In the genomic region with DNA sequence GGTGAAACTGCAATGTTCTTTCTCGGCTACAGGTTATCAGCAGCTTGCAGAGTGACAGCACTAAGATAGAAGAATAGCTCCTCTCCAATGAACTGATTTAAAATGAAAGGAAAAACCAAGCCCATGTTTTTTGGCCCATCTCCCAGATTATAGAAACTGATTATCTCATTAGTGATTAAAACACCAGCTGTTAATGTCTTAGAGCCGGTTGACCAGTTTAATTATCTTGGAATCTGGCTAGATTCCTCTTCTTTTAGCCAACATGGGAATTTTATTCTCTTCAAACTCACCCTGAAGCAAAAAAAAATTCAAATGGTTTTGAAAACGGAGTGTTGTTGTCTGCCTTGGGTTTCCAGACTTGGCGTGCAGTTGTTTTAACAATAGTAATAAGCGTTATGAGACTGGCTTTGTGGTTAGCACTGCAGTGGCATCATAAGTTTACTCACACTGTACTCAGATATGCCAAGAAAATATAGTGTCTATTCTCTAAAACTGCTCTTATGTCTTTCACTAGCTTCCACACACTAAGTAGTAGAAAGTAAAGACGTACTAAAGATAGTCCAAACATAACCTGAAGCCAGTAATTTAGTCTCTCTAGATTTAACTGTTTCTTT, we compare ENCODE assay signal across 14 cellular contexts.
DNase-seq lines count a peak whose midpoint lies in the region; ATAC-seq, FAIRE-seq and TF ChIP-seq lines count a peak whose summit lies in the region.
"Had no signal": no experiment of that assay in that cellular context is flagged by ENCODE, and none has a peak within 500 bp of the region (broad histone marks: within the 10 kb centered on the region; RNA-seq: fewer than 3 reads in every experiment).

No MANE protein-coding gene starts in this region.

- RAD21 ChIA-PET in GM12878 (lab: Charles Lee; ENCODE audit: unreplicated experiment) = no interaction called here

- H3K79me2 ChIP-seq in GM12878 (ENCODE audit: control insufficient read depth, insufficient read depth, low read length) = no peaks in the 10 kb centered on the region

- no peak overlapping the region for H3K14ac ChIP-seq in mesenchymal stem cell (ENCODE audit: low read length in 2 of 2)

- H2BK15ac ChIP-seq in mesenchymal stem cell (ENCODE audit: low read depth, poor library complexity, severe bottlenecking) = no peak overlapping the region

- in situ Hi-C loops in GM12878 (cut with MboI) = no loop called here

- H2BK5ac ChIP-seq in mesenchymal stem cell (ENCODE audit: low read depth, low read length, poor library complexity, severe bottlenecking) = no peak overlapping the region

- H3K23ac ChIP-seq in mesenchymal stem cell (ENCODE audit: low read length in 2 of 2) = no peak overlapping the region

- peak; percentile 48 for ATAC-seq in GM12878
- no peak for ATAC-seq in GM18517 (IDR thresholded peaks at IDR 0.05; ENCODE audit: unreplicated experiment)
- no peak for ATAC-seq in GM18498 (IDR thresholded peaks at IDR 0.05; ENCODE audit: unreplicated experiment)
- ATAC-seq: heart right ventricle had no signal

- 31% methylated on average over 6 of the region's 6 CpGs for WGBS in GM12878 (ENCODE audit: insufficient coverage, insufficient replicate concordance, low lambda C conversion rate, missing lambda C conversion rate)
- 75% methylated on average over 5 of the region's 6 CpGs for WGBS in mesenchymal stem cell

- H3K4ac ChIP-seq in mesenchymal stem cell (ENCODE audit: low read depth in 1 of 2, low read length in 2 of 2) = no peak overlapping the region

- H2BK12ac ChIP-seq in mesenchymal stem cell (ENCODE audit: low read length in 2 of 2) = no peak overlapping the region

- H2AK5ac ChIP-seq in mesenchymal stem cell (ENCODE audit: low read length, severe bottlenecking) = no peak overlapping the region

- H3K4me3 ChIP-seq in GM12878 (no peak overlapping the region), mesenchymal stem cell (ENCODE audit: insufficient read depth in 1 of 2, low read depth in 1 of 2, low read length in 2 of 2) (peak overlapping the region in 1 of 2 experiments; percentile 63)
- H3K4me3 ChIP-seq: heart right ventricle, testis had no signal

- H3K4me2 ChIP-seq in GM12878 (ENCODE audit: control insufficient read depth, insufficient read depth) = no peak overlapping the region
- no peak overlapping the region for H3K4me2 ChIP-seq in mesenchymal stem cell (ENCODE audit: low read length, poor library complexity, severe bottlenecking)
- H3K4me2 ChIP-seq: KMS-11 had no signal

- no peak for TF ChIP-seq CTCF in GM12878 (IDR thresholded peaks at IDR 0.05 in 2 of 3, conservative IDR thresholded peaks at IDR 0.05 in 1 of 3; ENCODE audit: control insufficient read depth in 2 of 3, extremely low read depth in 1 of 3, insufficient read depth in 1 of 3, low read depth in 3 of 3, low read length in 3 of 3)

- no peak overlapping the region for H4K91ac ChIP-seq in mesenchymal stem cell (ENCODE audit: low read length)

- no peak for TF ChIP-seq RAD21 in GM12878 (IDR thresholded peaks at IDR 0.05; ENCODE audit: insufficient read depth, low read depth, low read length)

- H2AFZ ChIP-seq in GM12878 (ENCODE audit: control insufficient read depth, low read depth, low read length) (no peak overlapping the region), mesenchymal stem cell (ENCODE audit: low read depth, low read length) (no peak overlapping the region)

- TF ChIP-seq POLR2A in GM12878 (IDR thresholded peaks at IDR 0.05; ENCODE audit: low read depth, low read length) = no peak

- CTCF ChIA-PET in GM12878 (lab: Yijun Ruan, JAX) = no interaction called here

- H3K9me3 ChIP-seq in GM12878 (replicated peaks; ENCODE audit: control insufficient read depth, insufficient read depth, low read length) (no peaks in the 10 kb centered on the region), mesenchymal stem cell (ENCODE audit: control insufficient read depth, low read length) (no peaks in the 10 kb centered on the region)
- H3K9me3 ChIP-seq: heart right ventricle, testis had no signal

- no peak overlapping the region for H3K9ac ChIP-seq in GM12878 (ENCODE audit: control insufficient read depth, insufficient read depth, low read length)
- peak overlapping the region; percentile 43 for H3K9ac ChIP-seq in mesenchymal stem cell (ENCODE audit: low read length)
- H3K9ac ChIP-seq: KMS-11 had no signal

- no peak for TF ChIP-seq EP300 in GM12878 (IDR thresholded peaks at IDR 0.05; ENCODE audit: borderline replicate concordance in 1 of 2, control insufficient read depth in 1 of 2, low read depth in 2 of 2, low read length in 2 of 2)

- no peaks in the 10 kb centered on the region for H3K36me3 ChIP-seq in GM12878 (ENCODE audit: control insufficient read depth in 2 of 2, insufficient read depth in 2 of 2, low read length in 1 of 2)
- H3K36me3 ChIP-seq in mesenchymal stem cell (ENCODE audit: control insufficient read depth in 1 of 2, insufficient read depth in 2 of 2, low read depth in 1 of 2, low read length in 2 of 2) = no peaks in the 10 kb centered on the region
- H3K36me3 ChIP-seq: heart right ventricle had no signal

- POLR2A ChIA-PET in GM12878 (lab: Charles Lee) = no interaction called here

- H4K20me1 ChIP-seq in GM12878 (ENCODE audit: control insufficient read depth, insufficient read depth) = no peaks in the 10 kb centered on the region

- intact Hi-C loops in GM12878 (cut with micrococcal nuclease; ENCODE audit: unreplicated experiment) = no loop called here

- no TSS peak for BruUV-seq in GM12878 (replicated peaks; lab: Mats Ljungman, UMichigan)

- H3K27me3 ChIP-seq in GM12878 (replicated peaks in 1 of 2; ENCODE audit: control insufficient read depth in 2 of 2, insufficient read depth in 2 of 2, low read length in 1 of 2) (no peaks in the 10 kb centered on the region), mesenchymal stem cell (ENCODE audit: control insufficient read depth in 1 of 2, insufficient read depth in 1 of 2, low read length in 2 of 2) (no peaks in the 10 kb centered on the region)
- H3K27me3 ChIP-seq: testis had no signal

- H2BK120ac ChIP-seq in mesenchymal stem cell (ENCODE audit: low read depth, low read length) = no peak overlapping the region

- H3K79me1 ChIP-seq in mesenchymal stem cell (replicated peaks; ENCODE audit: low read length, poor library complexity, severe bottlenecking) = no peaks in the 10 kb centered on the region

- FAIRE-seq in GM12878 (lab: Jason Lieb, UNC) (no peak), frontal cortex (lab: Jason Lieb, UNC) (no peak)

- H3K27ac ChIP-seq in GM12878 (ENCODE audit: control insufficient read depth, insufficient read depth) (no peak overlapping the region), mesenchymal stem cell (ENCODE audit: low read length, poor library complexity, severe bottlenecking) (no peak overlapping the region)
- H3K27ac ChIP-seq: heart right ventricle, KMS-11, testis had no signal

- no peaks in the 10 kb centered on the region for H3K4me1 ChIP-seq in GM12878 (ENCODE audit: control insufficient read depth, insufficient read depth, low read length)
- peaks cover 3% of the 10 kb centered on the region for H3K4me1 ChIP-seq in mesenchymal stem cell (ENCODE audit: control insufficient read depth, insufficient read depth, low read depth, low read length)
- H3K4me1 ChIP-seq: testis had no signal

- SMC1A ChIA-PET in GM12878 (lab: Charles Lee; ENCODE audit: uncharacterized antibody, unreplicated experiment) = no interaction called here

- no peak overlapping the region for H3K18ac ChIP-seq in mesenchymal stem cell (ENCODE audit: low read depth in 1 of 2, low read length in 2 of 2)

- no peak overlapping the region for H4K8ac ChIP-seq in mesenchymal stem cell (ENCODE audit: low read length)

- DNase-seq in EL = peak; percentile 31
- peak; percentile 71 for DNase-seq in NCI-H2171 (lab: John Stamatoyannopoulos, UW)
- no peak for DNase-seq in GM12878 (ENCODE audit: low read depth, low spot score)
- DNase-seq in mesenchymal stem cell = peak; percentile 29
- DNase-seq in NOMO-1 (lab: John Stamatoyannopoulos, UW; ENCODE audit: unreplicated experiment in 2 of 2) = no peak
- DNase-seq in frontal cortex (ENCODE audit: low spot score in 2 of 2) = no peak
- DNase-seq: activated gamma-delta T cell; DMS153; effector memory CD4-positive, alpha-beta T cell; heart right ventricle; testis had no signal

TF ChIP-seq in GM12878, 131 proteins besides CTCF, POLR2A, EP300 and RAD21 (continues in another document):
- TF ChIP-seq SPI1 (IDR thresholded peaks at IDR 0.05; ENCODE audit: borderline replicate concordance, insufficient read depth, low read depth, low read length) = no peak
- TF ChIP-seq, protein P1, sequence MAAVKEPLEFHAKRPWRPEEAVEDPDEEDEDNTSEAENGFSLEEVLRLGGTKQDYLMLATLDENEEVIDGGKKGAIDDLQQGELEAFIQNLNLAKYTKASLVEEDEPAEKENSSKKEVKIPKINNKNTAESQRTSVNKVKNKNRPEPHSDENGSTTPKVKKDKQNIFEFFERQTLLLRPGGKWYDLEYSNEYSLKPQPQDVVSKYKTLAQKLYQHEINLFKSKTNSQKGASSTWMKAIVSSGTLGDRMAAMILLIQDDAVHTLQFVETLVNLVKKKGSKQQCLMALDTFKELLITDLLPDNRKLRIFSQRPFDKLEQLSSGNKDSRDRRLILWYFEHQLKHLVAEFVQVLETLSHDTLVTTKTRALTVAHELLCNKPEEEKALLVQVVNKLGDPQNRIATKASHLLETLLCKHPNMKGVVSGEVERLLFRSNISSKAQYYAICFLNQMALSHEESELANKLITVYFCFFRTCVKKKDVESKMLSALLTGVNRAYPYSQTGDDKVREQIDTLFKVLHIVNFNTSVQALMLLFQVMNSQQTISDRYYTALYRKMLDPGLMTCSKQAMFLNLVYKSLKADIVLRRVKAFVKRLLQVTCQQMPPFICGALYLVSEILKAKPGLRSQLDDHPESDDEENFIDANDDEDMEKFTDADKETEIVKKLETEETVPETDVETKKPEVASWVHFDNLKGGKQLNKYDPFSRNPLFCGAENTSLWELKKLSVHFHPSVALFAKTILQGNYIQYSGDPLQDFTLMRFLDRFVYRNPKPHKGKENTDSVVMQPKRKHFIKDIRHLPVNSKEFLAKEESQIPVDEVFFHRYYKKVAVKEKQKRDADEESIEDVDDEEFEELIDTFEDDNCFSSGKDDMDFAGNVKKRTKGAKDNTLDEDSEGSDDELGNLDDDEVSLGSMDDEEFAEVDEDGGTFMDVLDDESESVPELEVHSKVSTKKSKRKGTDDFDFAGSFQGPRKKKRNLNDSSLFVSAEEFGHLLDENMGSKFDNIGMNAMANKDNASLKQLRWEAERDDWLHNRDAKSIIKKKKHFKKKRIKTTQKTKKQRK (IDR thresholded peaks at IDR 0.05; ENCODE audit: low read depth, low read length) = no peak
- TF ChIP-seq SREBF2 (IDR thresholded peaks at IDR 0.05; ENCODE audit: low read length) = no peak
- TF ChIP-seq CHD1 (IDR thresholded peaks at IDR 0.05; ENCODE audit: low read depth, low read length) = no peak
- no peak for TF ChIP-seq ZZZ3 (IDR thresholded peaks at IDR 0.05; ENCODE audit: control insufficient read depth, insufficient read length, low read depth)

Comparison
In these comparisons a context has a peak if more than half of its experiments do, and no peak if none do; other contexts are left out.
1. DNase-seq: peak in EL (single experiment), NCI-H2171 (single experiment) and mesenchymal stem cell (single experiment); none in GM12878 (single experiment), NOMO-1 (0 of 2) and frontal cortex (0 of 2).